ENCODE assay signal across 9 cellular contexts in genomic region chr1:154418898-154419619, GRCh38. TPM values are rescaled to one million over a fixed set of nuclear protein-coding genes. Genes with fewer than 3 reads are reported as not detected.
DNase-seq lines count a peak whose midpoint lies in the region; ATAC-seq and TF ChIP-seq lines count a peak whose summit lies in the region.
"Had no signal": no experiment of that assay in that cellular context is flagged by ENCODE, and none has a peak within 500 bp of the region (broad histone marks: within the 10 kb centered on the region; RNA-seq: fewer than 3 reads in every experiment).

No MANE protein-coding gene starts in this region.

- no peak for TF ChIP-seq RAD21 in IMR-90 (IDR thresholded peaks at IDR 0.05; ENCODE audit: low read length)

- no peaks in the 10 kb centered on the region for H3K9me3 Mint-ChIP-seq in activated naive CD8-positive, alpha-beta T cell treated with anti-CD3 and anti-CD28 coated beads, Interleukin-2, amount 50 U/mL, for 24 hours

- peaks cover 0 to 21% of the 10 kb centered on the region in 2 experiments; a peak in 1 of 4 replicates for H3K79me1 ChIP-seq in IMR-90 (ENCODE audit: low read depth in 1 of 2, low read length in 2 of 2)

- H3K27me3 Mint-ChIP-seq in activated naive CD8-positive, alpha-beta T cell treated with anti-CD3 and anti-CD28 coated beads, Interleukin-2, amount 50 U/mL, for 24 hours = no peaks in the 10 kb centered on the region

- H2BK20ac ChIP-seq in IMR-90 (ENCODE audit: low read depth, low read length) = peak overlapping the region; percentile 54

- WGBS in IMR-90 (ENCODE audit: extremely low coverage in 2 of 2, insufficient read length in 1 of 2), 2 experiments = 39% methylated on average over 4 of the region's 5 CpGs; no CpG with 5 or more reads in 1 of the 2 experiments

- peak overlapping the region; percentile 38; the same call in 1 of the 2 replicates for H3K4me2 ChIP-seq in IMR-90 (ENCODE audit: low read depth, low read length)

- peaks cover 41% of the 10 kb centered on the region for H3K4me1 ChIP-seq in IMR-90 (ENCODE audit: control insufficient read depth, insufficient read depth, low read length)

- peaks cover 66% of the 10 kb centered on the region for H3K4me1 Mint-ChIP-seq in activated naive CD8-positive, alpha-beta T cell treated with anti-CD3 and anti-CD28 coated beads, Interleukin-2, amount 50 U/mL, for 24 hours

- no peak overlapping the region for H3K23ac ChIP-seq in IMR-90 (ENCODE audit: low read depth, low read length)

- H3K9ac ChIP-seq in IMR-90 (ENCODE audit: low read depth, low read length) = peak overlapping the region; percentile 11; the same call in 1 of the 2 replicates

- H3K18ac ChIP-seq in IMR-90 (ENCODE audit: low read depth, low read length) = peak overlapping the region; percentile 35

- H4K20me1 ChIP-seq in IMR-90 (ENCODE audit: insufficient read depth, low read length) = peaks cover 24% of the 10 kb centered on the region

- H2BK15ac ChIP-seq in IMR-90 (ENCODE audit: low read depth, low read length) = peak overlapping the region; percentile 30; the same call in 2 of the 3 replicates

- H3K4ac ChIP-seq in IMR-90 (ENCODE audit: low read depth, low read length) = peak overlapping the region; percentile 80

- H4K91ac ChIP-seq in IMR-90 (ENCODE audit: insufficient read depth, low read depth, low read length) = peak overlapping the region; percentile 10

- TF ChIP-seq POLR2A in IMR-90 (IDR thresholded peaks at IDR 0.05; ENCODE audit: low read depth, low read length) = no peak

- H3K27ac ChIP-seq in IMR-90 (ENCODE audit: insufficient read depth, low read length) = peak overlapping the region; percentile 78

- H3K14ac ChIP-seq in IMR-90 (replicated peaks; ENCODE audit: low read depth, low read length) = peak overlapping the region; percentile 54; the same call in 1 of the 2 replicates

- no peak for ATAC-seq in IMR-90 (ENCODE audit: low read depth)
- no peak for ATAC-seq in activated naive CD8-positive, alpha-beta T cell treated with anti-CD3 and anti-CD28 coated beads, Interleukin-2, amount 50 U/mL, for 24 hours
- ATAC-seq in left colon = peak; percentile 14
- ATAC-seq in stimulated activated naive CD8-positive, alpha-beta T cell treated with anti-CD3 and anti-CD28 coated beads, Interleukin-15, Interleukin-2, amounts not matched to agents 100 U/mL and 50 U/mL, for 24 hours = peak; percentile 12
- no peak for ATAC-seq in GM18511 (IDR thresholded peaks at IDR 0.05; ENCODE audit: unreplicated experiment)

- no peaks in the 10 kb centered on the region for H3K27me3 ChIP-seq in IMR-90 (ENCODE audit: control insufficient read depth, insufficient read depth, low read length)

- H3K9me3 ChIP-seq in IMR-90 (ENCODE audit: control insufficient read depth, insufficient read depth, low read length) = no peaks in the 10 kb centered on the region

- peak overlapping the region; percentile 14 for H3K4me3 Mint-ChIP-seq in activated naive CD8-positive, alpha-beta T cell treated with anti-CD3 and anti-CD28 coated beads, Interleukin-2, amount 50 U/mL, for 24 hours

- TF ChIP-seq CTCF in IMR-90 (conservative IDR thresholded peaks at IDR 0.05; ENCODE audit: low read depth, low read length) (no peak), GM13976 (IDR thresholded peaks at IDR 0.05; ENCODE audit: borderline replicate concordance, control extremely low read depth, extremely low read depth, insufficient read depth, missing control alignments) (no peak)

- H3K4me3 ChIP-seq in IMR-90 (ENCODE audit: insufficient read depth, low read depth, low read length) = no peak overlapping the region

- dilution Hi-C loops in IMR-90 (cut with HindIII; ENCODE audit: low sequenced_read_pairs, unreplicated experiment) = no loop called here

- intact Hi-C loops in IMR-90 (cut with micrococcal nuclease) = loop anchor here (1.0 kb wide), 1 partner anchor 13 kb away; no protein-coding TSS in a partner anchor
- intact Hi-C loops in left colon (cut with DNase I, micrococcal nuclease) = no loop called here

- in situ Hi-C loops in IMR-90 (cut with MboI; ENCODE audit: low sequenced_read_pairs) (no loop called here), GM13976 (cut with MboI; ENCODE audit: low sequenced_read_pairs, unreplicated experiment) (no loop called here)

- H3K36me3 Mint-ChIP-seq in activated naive CD8-positive, alpha-beta T cell treated with anti-CD3 and anti-CD28 coated beads, Interleukin-2, amount 50 U/mL, for 24 hours (ENCODE audit: low read depth) = no peaks in the 10 kb centered on the region

- peak overlapping the region; percentile 73 for H2AK9ac ChIP-seq in IMR-90 (replicated peaks; ENCODE audit: low read depth, low read length, poor library complexity)

- H3K56ac ChIP-seq in IMR-90 (ENCODE audit: extremely low read depth, insufficient read depth, low read length) = no peak overlapping the region

- 0 out of 4 replicates have a peak overlapping the region, but pooled peaks of 1 of the 2 experiments have one; percentile 3 for H4K8ac ChIP-seq in IMR-90 (ENCODE audit: low read depth in 2 of 2, low read length in 2 of 2)

- H2BK5ac ChIP-seq in IMR-90 (ENCODE audit: low read depth, low read length, poor library complexity, severe bottlenecking) = peak overlapping the region; percentile 8

- H4K5ac ChIP-seq in IMR-90 (ENCODE audit: low read depth, low read length) = peak overlapping the region; percentile 20; the same call in 1 of the 2 replicates

- H3K27ac Mint-ChIP-seq in activated naive CD8-positive, alpha-beta T cell treated with anti-CD3 and anti-CD28 coated beads, Interleukin-2, amount 50 U/mL, for 24 hours = peak overlapping the region; percentile 76

- no peak for DNase-seq in IMR-90
- no peak for DNase-seq in activated naive CD8-positive, alpha-beta T cell treated with anti-CD3 and anti-CD28 coated beads, Interleukin-2, amount 50 U/mL, for 24 hours
- DNase-seq in left colon = no peak
- no peak for DNase-seq in stimulated activated naive CD8-positive, alpha-beta T cell treated with anti-CD3 and anti-CD28 coated beads, Interleukin-15, Interleukin-2, amounts not matched to agents 100 U/mL and 50 U/mL, for 24 hours
- DNase-seq in NCI-H82 treated with DMSO at 0.1 percent for 48 hours (lab: John Stamatoyannopoulos, UW; ENCODE audit: unreplicated experiment) = no peak
- DNase-seq in stimulated activated CD4-positive, alpha-beta T cell treated with anti-CD3 and anti-CD28 coated beads, Interleukin-4, amount 100 ng/mL, for 4 hours = no peak
- no peak for DNase-seq in GM13976 (ENCODE audit: low spot score)
- DNase-seq: NCI-H524 treated with DMSO at 0.1 percent for 48 hours had no signal

- no TSS peak for BruUV-seq in IMR-90 (replicated peaks; lab: Mats Ljungman, UMichigan)

- CTCF ChIA-PET in IMR-90 (lab: Yijun Ruan, JAX) = interaction anchor here (0.9 to 2.2 kb wide), 2 partner anchors 13 to 44 kb away, joined by 3 to 9 read pairs; no protein-coding TSS in a partner anchor

- H3K9me1 ChIP-seq in IMR-90 (ENCODE audit: insufficient read depth, low read length) = peaks cover 13% of the 10 kb centered on the region

- no peak overlapping the region for H2AFZ ChIP-seq in IMR-90 (replicated peaks; ENCODE audit: low read length, poor library complexity)

- H3K36me3 ChIP-seq in IMR-90 (ENCODE audit: control insufficient read depth, insufficient read depth, low read length) = no peaks in the 10 kb centered on the region; the same call in 1 of the 2 replicates

- H2BK120ac ChIP-seq in IMR-90 (ENCODE audit: low read depth, low read length) = peak overlapping the region; percentile 67

- peak overlapping the region; percentile 95 for H2AK5ac ChIP-seq in IMR-90 (ENCODE audit: low read depth, low read length)

- POLR2A ChIA-PET in IMR-90 (lab: Charles Lee; ENCODE audit: unreplicated experiment) = no interaction called here

TF ChIP-seq in IMR-90, 13 proteins besides CTCF, POLR2A, EP300 and RAD21:
- peak; percentile 45; the same call in 1 of the 2 replicates for TF ChIP-seq MAFK (IDR thresholded peaks at IDR 0.05; ENCODE audit: low read depth, low read length)
- TF ChIP-seq CHD1 (IDR thresholded peaks at IDR 0.05; ENCODE audit: low read depth, low read length) = no peak

RNA-seq across cellular contexts. Expression of gene IL6R, which starts 13.9 kb away (rescaled TPM):
- total RNA-seq in IMR-90 (2012; rRNA removed) = 6.1 and 9.5 TPM in 2 replicates
- 4.7 and 5.3 TPM in 2 replicates for polyA plus RNA-seq in IMR-90 (2012; rRNA removed)
- polyA plus RNA-seq in IMR-90 (2012; cell fraction: cytosol; rRNA removed) = 5.7 and 6.2 TPM in 2 replicates
- 4.5 and 5.6 TPM in 2 replicates for polyA plus RNA-seq in IMR-90 (2012; cell fraction: nucleus; rRNA removed; ENCODE audit: low replicate concordance)
- 10 to 100 TPM; 32.9 to 51.4 TPM for total RNA-seq in left colon

Comparison
In these comparisons a context has a peak if more than half of its experiments do, and no peak if none do; other contexts are left out.
1. ATAC-seq: peak in left colon (single experiment) and stimulated activated naive CD8-positive, alpha-beta T cell treated with anti-CD3 and anti-CD28 coated beads, Interleukin-15, Interleukin-2, amounts not matched to agents 100 U/mL and 50 U/mL, for 24 hours (single experiment); none in IMR-90 (single experiment), activated naive CD8-positive, alpha-beta T cell treated with anti-CD3 and anti-CD28 coated beads, Interleukin-2, amount 50 U/mL, for 24 hours (single experiment) and GM18511 (single experiment).